Comparison of ENCODE assay signal across 11 cellular contexts in the genomic region with DNA sequence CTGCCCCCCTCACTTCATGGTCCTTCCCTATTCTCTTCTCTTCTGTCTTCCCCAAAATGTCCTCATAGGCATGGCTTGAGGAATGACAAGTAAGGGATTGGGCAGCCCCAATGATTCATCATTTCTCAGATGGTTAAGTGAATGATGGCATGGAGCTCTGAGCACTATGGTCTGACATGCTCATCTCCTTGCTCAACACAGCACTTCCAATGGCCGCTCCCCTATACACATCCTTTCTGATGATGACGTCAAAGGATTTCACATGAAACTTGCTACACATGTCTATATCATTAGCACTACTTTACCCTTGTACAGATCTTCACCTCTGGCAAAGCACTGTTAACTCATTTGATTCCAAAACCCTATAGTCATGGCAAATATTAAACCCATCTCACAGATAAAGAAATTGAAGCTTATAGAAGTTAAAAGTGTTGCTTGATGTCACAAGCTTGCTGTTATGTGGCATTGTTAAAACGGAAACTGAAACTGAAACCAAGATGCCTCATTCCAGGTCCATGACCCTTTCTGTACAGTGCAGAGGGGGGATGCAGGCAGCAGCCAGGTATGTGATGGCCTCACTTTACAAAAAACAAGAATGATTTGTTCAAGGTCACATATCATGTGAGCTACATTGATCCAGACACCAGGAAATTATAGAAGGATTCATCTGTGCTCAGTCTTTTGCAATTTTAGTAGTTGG.
A peak's percentile ranks its signal among the peaks of the same experiment; 100 is the strongest.
DNase-seq lines count a peak whose midpoint lies in the region; ATAC-seq and TF ChIP-seq lines count a peak whose summit lies in the region.
"Had no signal": no experiment of that assay in that cellular context is flagged by ENCODE, and none has a peak within 500 bp of the region (broad histone marks: within the 10 kb centered on the region; RNA-seq: fewer than 3 reads in every experiment).

No MANE protein-coding gene starts in this region.

- ATAC-seq in SK-N-SH treated with all-trans-retinoic acid at 6 μM for 48 hours (peak; percentile 32; the same call in 1 of the 3 replicates), HG02763 (IDR thresholded peaks at IDR 0.05; ENCODE audit: unreplicated experiment) (no peak)
- peak; percentile 88 for ATAC-seq in stimulated activated naive CD8-positive, alpha-beta T cell treated with anti-CD3 and anti-CD28 coated beads, Interleukin-15, amount 100 ng/mL, for 72 hours
- ATAC-seq: left colon had no signal

- peak overlapping the region; percentile 8 to 69 for H3K27ac Mint-ChIP-seq in stimulated activated naive CD8-positive, alpha-beta T cell treated with anti-CD3 and anti-CD28 coated beads, Interleukin-15, amount 100 ng/mL, for 72 hours

- H3K4me3 ChIP-seq in epithelial cell of esophagus (ENCODE audit: low read length) = no peak overlapping the region

- H3K4me1 Mint-ChIP-seq in stimulated activated naive CD8-positive, alpha-beta T cell treated with anti-CD3 and anti-CD28 coated beads, Interleukin-15, amount 100 ng/mL, for 72 hours = peaks cover 11% of the 10 kb centered on the region

- peak; percentile 9 for DNase-seq in stimulated activated CD4-positive, alpha-beta T cell treated with anti-CD3 and anti-CD28 coated beads, Interleukin-15, amount 100 ng/mL, for 24 hours
- no peak for DNase-seq in stimulated activated CD4-positive, alpha-beta T cell treated with anti-CD3 and anti-CD28 coated beads, Interleukin-2, amount 100 ng/mL, for 24 hours
- DNase-seq in epithelial cell of esophagus (ENCODE audit: low read depth) (peak; percentile 20), cerebellar nuclear complex (lab: John Stamatoyannopoulos, UW) (no peak)
- no peak for DNase-seq in stimulated activated naive CD8-positive, alpha-beta T cell treated with anti-CD3 and anti-CD28 coated beads, Interleukin-15, amount 100 ng/mL, for 72 hours
- no peak for DNase-seq in stimulated activated CD4-positive, alpha-beta T cell treated with anti-CD3 and anti-CD28 coated beads, Interleukin-4, amount 100 ng/mL, for 24 hours
- DNase-seq: KG1, left colon, T-helper 9 cell had no signal

- H3K4me3 Mint-ChIP-seq in stimulated activated naive CD8-positive, alpha-beta T cell treated with anti-CD3 and anti-CD28 coated beads, Interleukin-15, amount 100 ng/mL, for 72 hours = no peak overlapping the region

- no peaks in the 10 kb centered on the region for H3K27me3 Mint-ChIP-seq in stimulated activated naive CD8-positive, alpha-beta T cell treated with anti-CD3 and anti-CD28 coated beads, Interleukin-15, amount 100 ng/mL, for 72 hours

- no peaks in the 10 kb centered on the region for H3K9me3 Mint-ChIP-seq in stimulated activated naive CD8-positive, alpha-beta T cell treated with anti-CD3 and anti-CD28 coated beads, Interleukin-15, amount 100 ng/mL, for 72 hours

- TF ChIP-seq CTCF in epithelial cell of esophagus (IDR thresholded peaks at IDR 0.05; ENCODE audit: insufficient read depth, low read depth, low read length, missing control alignments) = no peak

TF ChIP-seq in SK-N-SH treated with all-trans-retinoic acid at 6 μM for 48 hours, 23 proteins besides CTCF, POLR2A, EP300 and RAD21:
- TF ChIP-seq ZNF70 (CRISPR knock-in tag; IDR thresholded peaks at IDR 0.05) (no peak), ZFP3 (CRISPR knock-in tag; IDR thresholded peaks at IDR 0.05) (no peak), ARNTL (CRISPR knock-in tag; IDR thresholded peaks at IDR 0.05; ENCODE audit: borderline replicate concordance, low read depth) (no peak)
TF ChIP-seq in SK-N-SH treated with all-trans-retinoic acid at 6 μM for 48 hours: peak in this region for 0.

Comparison
In these comparisons a context has a peak if more than half of its experiments do, and no peak if none do; other contexts are left out.
1. DNase-seq: peak in stimulated activated CD4-positive, alpha-beta T cell treated with anti-CD3 and anti-CD28 coated beads, Interleukin-15, amount 100 ng/mL, for 24 hours (single experiment) and epithelial cell of esophagus (single experiment); none in stimulated activated CD4-positive, alpha-beta T cell treated with anti-CD3 and anti-CD28 coated beads, Interleukin-2, amount 100 ng/mL, for 24 hours (0 of 2), stimulated activated naive CD8-positive, alpha-beta T cell treated with anti-CD3 and anti-CD28 coated beads, Interleukin-15, amount 100 ng/mL, for 72 hours (0 of 2), cerebellar nuclear complex (0 of 2) and stimulated activated CD4-positive, alpha-beta T cell treated with anti-CD3 and anti-CD28 coated beads, Interleukin-4, amount 100 ng/mL, for 24 hours (single experiment).